ENCODE assay signal across 15 cellular contexts in genomic region chr14:55062517-55063351, GRCh38. TPM values are rescaled to one million over a fixed set of nuclear protein-coding genes. Genes with fewer than 3 reads are reported as not detected.
A peak's percentile ranks its signal among the peaks of the same experiment; 100 is the strongest.
DNase-seq lines count a peak whose midpoint lies in the region; ATAC-seq and TF ChIP-seq lines count a peak whose summit lies in the region.
"Had no signal": no experiment of that assay in that cellular context is flagged by ENCODE, and none has a peak within 500 bp of the region (broad histone marks: within the 10 kb centered on the region; RNA-seq: fewer than 3 reads in every experiment).

No MANE protein-coding gene starts in this region.

- TF ChIP-seq CTCF in natural killer cell (IDR thresholded peaks at IDR 0.05), result no peak
- no peak for TF ChIP-seq CTCF in brain (conservative IDR thresholded peaks at IDR 0.05)

- no peaks in the 10 kb centered on the region for H3K27me3 Mint-ChIP-seq in natural killer cell (ENCODE audit: low read depth in 2 of 2)
- H3K27me3 Mint-ChIP-seq in natural killer cell treated with Interleukin-12 subunit alpha and Interleukin-12 subunit beta and Interleukin-15 and Interleukin-18, amount 100 ng/mL, for 72 hours, result no peaks in the 10 kb centered on the region
- H3K27me3 Mint-ChIP-seq in brain, result no peaks in the 10 kb centered on the region
- no peaks in the 10 kb centered on the region for H3K27me3 Mint-ChIP-seq in activated CD8-positive, alpha-beta memory T cell treated with anti-CD3 and anti-CD28 coated beads, Interleukin-2, amount 10 ng/mL, durations not matched to agents 7 days and 5 days

- H3K27ac Mint-ChIP-seq in natural killer cell, result peak overlapping the region; percentile 51 to 71
- H3K27ac Mint-ChIP-seq in natural killer cell treated with Interleukin-12 subunit alpha and Interleukin-12 subunit beta and Interleukin-15 and Interleukin-18, amount 100 ng/mL, for 72 hours, result peak overlapping the region in 1 of 2 donors; percentile 37
- H3K27ac Mint-ChIP-seq in brain, result peak overlapping the region; percentile 65 to 88 (median 77)
- H3K27ac Mint-ChIP-seq in activated CD8-positive, alpha-beta memory T cell treated with anti-CD3 and anti-CD28 coated beads, Interleukin-2, amount 10 ng/mL, durations not matched to agents 7 days and 5 days, result no peak overlapping the region

- in situ Hi-C loops in KBM-7 (cut with MboI; ENCODE audit: low pct_unique_long_range_greater_than_20kb, low sequenced_read_pairs) (no loop called here), ACHN (cut with HindIII; ENCODE audit: low pct_ligation_motif_present, low pct_unique_long_range_greater_than_20kb, low sequenced_read_pairs) (no loop called here)

- DNase-seq in natural killer cell (no peak), medulla oblongata (ENCODE audit: extremely low spot score) (peak; percentile 36), KBM-7 (no peak), ACHN (no peak)
- DNase-seq in natural killer cell treated with Interleukin-12 subunit alpha and Interleukin-12 subunit beta and Interleukin-15 and Interleukin-18, amount 100 ng/mL, for 72 hours (ENCODE audit: low spot score), result no peak
- no peak for DNase-seq in activated CD8-positive, alpha-beta memory T cell treated with anti-CD3 and anti-CD28 coated beads, Interleukin-2, amount 10 ng/mL, durations not matched to agents 7 days and 5 days
- DNase-seq: left lung; MV-4-11; NCI-H774; occipital lobe; SHP77 treated with DMSO at 0.1 percent for 48 hours; stimulated activated CD4-positive, alpha-beta T cell treated with anti-CD3 and anti-CD28 coated beads, Interleukin-15, amount 100 ng/mL, for 24 hours; stimulated activated CD8-positive, alpha-beta memory T cell treated with anti-CD3 and anti-CD28 coated beads, Interleukin-4, amount 100 ng/mL, for 48 hours had no signal

- H3K4me3 Mint-ChIP-seq in natural killer cell, result no peak overlapping the region
- no peak overlapping the region for H3K4me3 Mint-ChIP-seq in natural killer cell treated with Interleukin-12 subunit alpha and Interleukin-12 subunit beta and Interleukin-15 and Interleukin-18, amount 100 ng/mL, for 72 hours
- peak overlapping the region in 3 of 5 experiments; percentile 4 to 37 (median 18) for H3K4me3 Mint-ChIP-seq in brain
- H3K4me3 Mint-ChIP-seq in activated CD8-positive, alpha-beta memory T cell treated with anti-CD3 and anti-CD28 coated beads, Interleukin-2, amount 10 ng/mL, durations not matched to agents 7 days and 5 days, result no peak overlapping the region

- CTCF ChIA-PET in activated CD8-positive, alpha-beta memory T cell treated with anti-CD3 and anti-CD28 coated beads, Interleukin-2, amount 10 ng/mL, durations not matched to agents 7 days and 5 days (lab: Charles Lee), result interaction anchor here (1.0 to 1.2 kb wide), 2 partner anchors 11 to 16 kb away, joined by 3 read pairs; partner anchors contain the start of gene MAPK1IP1L

- H3K36me3 Mint-ChIP-seq in natural killer cell (peaks cover 13% of the 10 kb centered on the region), brain (peaks cover 95% of the 10 kb centered on the region)
- peaks cover 15% of the 10 kb centered on the region for H3K36me3 Mint-ChIP-seq in natural killer cell treated with Interleukin-12 subunit alpha and Interleukin-12 subunit beta and Interleukin-15 and Interleukin-18, amount 100 ng/mL, for 72 hours
- H3K36me3 Mint-ChIP-seq in activated CD8-positive, alpha-beta memory T cell treated with anti-CD3 and anti-CD28 coated beads, Interleukin-2, amount 10 ng/mL, durations not matched to agents 7 days and 5 days, result peaks cover 66% of the 10 kb centered on the region

- peak in 1 of 3 donors; percentile 10 for ATAC-seq in natural killer cell
- ATAC-seq in natural killer cell treated with Interleukin-12 subunit alpha and Interleukin-12 subunit beta and Interleukin-15 and Interleukin-18, amount 100 ng/mL, for 72 hours, result no peak
- no peak for ATAC-seq in activated CD8-positive, alpha-beta memory T cell treated with anti-CD3 and anti-CD28 coated beads, Interleukin-2, amount 10 ng/mL, durations not matched to agents 7 days and 5 days
- no peak for ATAC-seq in GM21367 (IDR thresholded peaks at IDR 0.05; ENCODE audit: unreplicated experiment)
- ATAC-seq: left lung had no signal

- H3K4me1 Mint-ChIP-seq in natural killer cell, result peaks cover 33 to 43% of the 10 kb centered on the region in 2 donors
- H3K4me1 Mint-ChIP-seq in natural killer cell treated with Interleukin-12 subunit alpha and Interleukin-12 subunit beta and Interleukin-15 and Interleukin-18, amount 100 ng/mL, for 72 hours (ENCODE audit: low read depth in 2 of 2), result peaks cover 11 to 32% of the 10 kb centered on the region in 2 donors
- H3K4me1 Mint-ChIP-seq in brain, result peaks cover 47% of the 10 kb centered on the region
- H3K4me1 Mint-ChIP-seq in activated CD8-positive, alpha-beta memory T cell treated with anti-CD3 and anti-CD28 coated beads, Interleukin-2, amount 10 ng/mL, durations not matched to agents 7 days and 5 days, result peaks cover 23% of the 10 kb centered on the region

- no peaks in the 10 kb centered on the region for H3K9me3 Mint-ChIP-seq in natural killer cell
- H3K9me3 Mint-ChIP-seq in natural killer cell treated with Interleukin-12 subunit alpha and Interleukin-12 subunit beta and Interleukin-15 and Interleukin-18, amount 100 ng/mL, for 72 hours, result no peaks in the 10 kb centered on the region
- H3K9me3 Mint-ChIP-seq in brain, result peaks cover 0 to 6% (median 5%) of the 10 kb centered on the region in 5 experiments
- no peaks in the 10 kb centered on the region for H3K9me3 Mint-ChIP-seq in activated CD8-positive, alpha-beta memory T cell treated with anti-CD3 and anti-CD28 coated beads, Interleukin-2, amount 10 ng/mL, durations not matched to agents 7 days and 5 days (ENCODE audit: low read depth)

- intact Hi-C loops in natural killer cell (cut with micrococcal nuclease), result no loop called here

RNA-seq across cellular contexts. Expression of gene MAPK1IP1L, which starts 11.3 kb away (rescaled TPM):
- 100 to 1,000 TPM; 119 to 140 (median 127) TPM for total RNA-seq in natural killer cell
- total RNA-seq in natural killer cell treated with Interleukin-12 subunit alpha and Interleukin-12 subunit beta and Interleukin-15 and Interleukin-18, amount 100 ng/mL, for 72 hours, result 100 to 1,000 TPM in 1 of 2 donors, 10 to 100 TPM in 1; 99.7 to 119 TPM
- polyA plus RNA-seq in brain (ENCODE audit: insufficient read depth, low read depth, low replicate concordance), result 91.1 TPM
- total RNA-seq in activated CD8-positive, alpha-beta memory T cell treated with anti-CD3 and anti-CD28 coated beads, Interleukin-2, amount 10 ng/mL, durations not matched to agents 7 days and 5 days, result 100 to 1,000 TPM in 1 of 2 experiments, 10 to 100 TPM in 1; 90.2 to 110 TPM

RNA-seq across cellular contexts. Expression of gene SOCS4, which starts 35.7 kb away (rescaled TPM):
- 10 to 100 TPM; 17.6 to 21.9 (median 21.9) TPM for total RNA-seq in natural killer cell
- total RNA-seq in natural killer cell treated with Interleukin-12 subunit alpha and Interleukin-12 subunit beta and Interleukin-15 and Interleukin-18, amount 100 ng/mL, for 72 hours, result 10 to 100 TPM; 36.5 to 50.9 TPM
- 3.2 TPM for polyA plus RNA-seq in brain (ENCODE audit: insufficient read depth, low read depth, low replicate concordance)
- total RNA-seq in activated CD8-positive, alpha-beta memory T cell treated with anti-CD3 and anti-CD28 coated beads, Interleukin-2, amount 10 ng/mL, durations not matched to agents 7 days and 5 days, result 10 to 100 TPM; 35.3 to 41.9 TPM

RNA-seq across cellular contexts. Expression of gene WDHD1, which starts 35.8 kb away (rescaled TPM):
- total RNA-seq in natural killer cell, result 1 to 10 TPM; 4.5 to 5.4 (median 5.3) TPM
- total RNA-seq in natural killer cell treated with Interleukin-12 subunit alpha and Interleukin-12 subunit beta and Interleukin-15 and Interleukin-18, amount 100 ng/mL, for 72 hours, result 10 to 100 TPM; 33.6 to 51.3 TPM
- polyA plus RNA-seq in brain (ENCODE audit: insufficient read depth, low read depth, low replicate concordance), result 7.4 TPM
- total RNA-seq in activated CD8-positive, alpha-beta memory T cell treated with anti-CD3 and anti-CD28 coated beads, Interleukin-2, amount 10 ng/mL, durations not matched to agents 7 days and 5 days, result 10 to 100 TPM; 57.4 to 57.7 TPM

Comparison
In these comparisons a context has a peak if more than half of its experiments do, and no peak if none do; other contexts are left out.
1. RNA of gene WDHD1, which starts 35.8 kb away (total RNA-seq): 57.4 to 57.7 TPM in activated CD8-positive, alpha-beta memory T cell treated with anti-CD3 and anti-CD28 coated beads, Interleukin-2, amount 10 ng/mL, durations not matched to agents 7 days and 5 days and 33.6 to 51.3 TPM in natural killer cell treated with Interleukin-12 subunit alpha and Interleukin-12 subunit beta and Interleukin-15 and Interleukin-18, amount 100 ng/mL, for 72 hours; 4.5 to 5.4 TPM in natural killer cell; every median in the first group is over 4 times any median in the second.
2. H3K4me3 Mint-ChIP-seq: peak in brain (3 of 5); none in natural killer cell (single experiment), natural killer cell treated with Interleukin-12 subunit alpha and Interleukin-12 subunit beta and Interleukin-15 and Interleukin-18, amount 100 ng/mL, for 72 hours (single experiment) and activated CD8-positive, alpha-beta memory T cell treated with anti-CD3 and anti-CD28 coated beads, Interleukin-2, amount 10 ng/mL, durations not matched to agents 7 days and 5 days (single experiment).